11 cellular contexts compared by ENCODE assay signal in the genomic region with DNA sequence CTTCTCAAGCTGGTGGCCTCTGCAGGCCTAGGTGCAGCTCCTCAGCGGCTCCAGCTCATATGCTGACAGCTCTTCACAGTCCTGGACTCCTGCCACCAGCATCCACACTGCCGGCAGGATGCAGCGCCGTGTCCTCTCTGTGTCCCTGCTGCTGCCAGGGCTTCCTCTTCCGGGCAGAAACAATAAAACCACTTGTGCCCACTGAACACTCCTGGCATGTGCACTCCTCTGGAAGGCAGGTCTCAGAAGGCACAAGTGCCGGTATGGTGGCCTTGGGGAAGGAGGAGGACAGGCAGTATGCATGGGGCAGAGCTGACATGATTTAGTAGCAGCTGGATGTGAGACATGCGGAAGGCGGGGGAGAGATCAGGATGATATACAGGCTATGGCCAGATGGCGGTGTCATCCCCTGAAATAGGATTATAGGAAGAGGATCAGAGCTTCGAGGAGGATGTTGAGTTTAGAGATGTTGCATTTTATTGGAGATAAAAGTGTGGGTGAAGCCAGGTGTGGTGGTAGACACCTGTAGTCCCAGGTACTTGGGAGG. TPM values are rescaled to one million over a fixed set of nuclear protein-coding genes. Genes with fewer than 3 reads are reported as not detected.
DNase-seq lines count a peak whose midpoint lies in the region; ATAC-seq and TF ChIP-seq lines count a peak whose summit lies in the region.
"Had no signal": no experiment of that assay in that cellular context is flagged by ENCODE, and none has a peak within 500 bp of the region (broad histone marks: within the 10 kb centered on the region; RNA-seq: fewer than 3 reads in every experiment).

No MANE protein-coding gene starts in this region.

- H3K4me1 Mint-ChIP-seq in CD4-positive, alpha-beta T cell (ENCODE audit: low read depth): no peaks in the 10 kb centered on the region

- H3K4me1 ChIP-seq in BE2C: peaks cover 6% of the 10 kb centered on the region
- H3K4me1 ChIP-seq: gastrocnemius medialis had no signal

- H3K36me3 ChIP-seq in BE2C: no peaks in the 10 kb centered on the region

- no peaks in the 10 kb centered on the region for H3K9me3 ChIP-seq in BE2C
- H3K9me3 ChIP-seq in CD4-positive, alpha-beta T cell (ENCODE audit: control insufficient read depth, low read length): no peaks in the 10 kb centered on the region
- H3K9me3 ChIP-seq: gastrocnemius medialis had no signal

- TF ChIP-seq CTCF in BE2C (IDR thresholded peaks at IDR 0.05; ENCODE audit: low read depth, low read length) (peak; percentile 34; the same call in 1 of the 2 replicates), HFF-Myc (IDR thresholded peaks at IDR 0.05; ENCODE audit: low read depth, low read length, missing control alignments) (peak; percentile 13)
- no peak for TF ChIP-seq CTCF in CD4-positive, alpha-beta T cell (IDR thresholded peaks at IDR 0.05)

- H3K4me3 Mint-ChIP-seq in CD4-positive, alpha-beta T cell: no peak overlapping the region

- H3K9me3 Mint-ChIP-seq in CD4-positive, alpha-beta T cell: no peaks in the 10 kb centered on the region

- ATAC-seq in CD4-positive, alpha-beta T cell (ENCODE audit: poor library complexity): no peak
- ATAC-seq: gastrocnemius medialis had no signal

- POLR2A ChIA-PET in CD4-positive, alpha-beta T cell (lab: Charles Lee): no interaction called here

- DNase-seq in BE2C (peak; percentile 64), HFF-Myc (ENCODE audit: extremely low read depth, low read depth) (no peak), SHP77 (lab: John Stamatoyannopoulos, UW) (peak; percentile 65 to 77), hypothalamus (lab: John Stamatoyannopoulos, UW) (peak in 39 of 51 donors; percentile 13 to 81 (median 57)), amniotic stem cell (lab: John Stamatoyannopoulos, UW) (no peak), mesenteric fat pad (ENCODE audit: low spot score) (no peak), AG20443 (ENCODE audit: low spot score) (no peak)
- DNase-seq in CD4-positive, alpha-beta T cell: no peak
- DNase-seq: activated CD8-positive, alpha-beta memory T cell treated with anti-CD3 and anti-CD28 coated beads, Interleukin-2, amount 50 U/mL, for 4 hours; gastrocnemius medialis; NCI-H1105 treated with DMSO at 0.1 percent for 48 hours had no signal

- H3K36me3 Mint-ChIP-seq in CD4-positive, alpha-beta T cell (ENCODE audit: low read depth): no peaks in the 10 kb centered on the region

- no peak overlapping the region for H3K27ac ChIP-seq in CD4-positive, alpha-beta T cell (ENCODE audit: low read depth, low read length)
- H3K27ac ChIP-seq: gastrocnemius medialis had no signal

- H3K27ac Mint-ChIP-seq in CD4-positive, alpha-beta T cell: no peak overlapping the region

- peak overlapping the region; percentile 22; the same call in 1 of the 2 replicates for H3K4me3 ChIP-seq in BE2C (ENCODE audit: low read depth, low read length)
- H3K4me3 ChIP-seq in HFF-Myc (replicated peaks; ENCODE audit: low read depth, low read length): no peak overlapping the region
- H3K4me3 ChIP-seq: gastrocnemius medialis had no signal

- H3K27me3 Mint-ChIP-seq in CD4-positive, alpha-beta T cell: no peaks in the 10 kb centered on the region

- H3K27me3 ChIP-seq in BE2C: no peaks in the 10 kb centered on the region
- H3K27me3 ChIP-seq in CD4-positive, alpha-beta T cell (ENCODE audit: control insufficient read depth, insufficient read depth, low read length): no peaks in the 10 kb centered on the region
- H3K27me3 ChIP-seq: gastrocnemius medialis had no signal

- intact Hi-C loops in CD4-positive, alpha-beta T cell (cut with DNase I, micrococcal nuclease): no loop called here

- CTCF ChIA-PET in CD4-positive, alpha-beta T cell (lab: Charles Lee): interaction anchor here (1.3 kb wide), 1 partner anchor 248 kb away, joined by 4 read pairs; no protein-coding TSS in a partner anchor

RNA-seq across cellular contexts. Expression of a gene that starts 7.5 kb away (rescaled TPM):
- 111 TPM for polyA plus RNA-seq in BE2C (2012; ENCODE audit: insufficient read depth, insufficient read length, low read depth)
- total RNA-seq in mesenteric fat pad: 104 TPM
- 100 to 1,000 TPM; 125 to 128 TPM for total RNA-seq in CD4-positive, alpha-beta T cell

RNA-seq across cellular contexts. Expression of a gene that starts 11.3 kb away (rescaled TPM):
- polyA plus RNA-seq in BE2C (2012; ENCODE audit: insufficient read depth, insufficient read length, low read depth): 11.9 TPM
- 68.4 TPM for total RNA-seq in mesenteric fat pad
- 1 to 10 TPM; 3.0 to 5.5 TPM for total RNA-seq in CD4-positive, alpha-beta T cell

RNA-seq across cellular contexts. Expression of a gene that starts 27.3 kb away (rescaled TPM):
- 41.1 TPM for polyA plus RNA-seq in BE2C (2012; ENCODE audit: insufficient read depth, insufficient read length, low read depth)
- total RNA-seq in mesenteric fat pad: 99.8 TPM
- total RNA-seq in CD4-positive, alpha-beta T cell: 100 to 1,000 TPM in 1 of 2 experiments, 10 to 100 TPM in 1; 97.4 to 104 TPM

RNA-seq across cellular contexts. Expression of a gene that starts 36.7 kb away (rescaled TPM):
- 58.6 TPM for polyA plus RNA-seq in BE2C (2012; ENCODE audit: insufficient read depth, insufficient read length, low read depth)
- 17.1 TPM for total RNA-seq in mesenteric fat pad
- total RNA-seq in CD4-positive, alpha-beta T cell: 10 to 100 TPM in 1 of 2 experiments, 1 to 10 TPM in 1; 9.9 to 10.8 TPM

RNA-seq across cellular contexts. Expression of a gene that starts 39.4 kb away (rescaled TPM):
- polyA plus RNA-seq in BE2C (2012; ENCODE audit: insufficient read depth, insufficient read length, low read depth): 83.4 TPM
- 52.9 TPM for total RNA-seq in mesenteric fat pad
- total RNA-seq in CD4-positive, alpha-beta T cell: 10 to 100 TPM; 17.6 to 18.9 TPM

Comparison
In these comparisons a context has a peak if more than half of its experiments do, and no peak if none do; other contexts are left out.
1. DNase-seq: peak in BE2C (single experiment), SHP77 (2 of 2) and hypothalamus (39 of 51); none in HFF-Myc (single experiment), amniotic stem cell (single experiment), mesenteric fat pad (single experiment), CD4-positive, alpha-beta T cell (0 of 10) and AG20443 (single experiment).
2. RNA of a gene that starts 11.3 kb away (total RNA-seq): 68.4 TPM in mesenteric fat pad (single experiment); 3.0 to 5.5 TPM in CD4-positive, alpha-beta T cell; every median in the first group is over 10 times any median in the second.